In genomic region chr2:228731517-228731916, GRCh38 we compare ENCODE assay signal across 17 cellular contexts.
DNase-seq lines count a peak whose midpoint lies in the region; ATAC-seq and TF ChIP-seq lines count a peak whose summit lies in the region.
"Had no signal": no experiment of that assay in that cellular context is flagged by ENCODE, and none has a peak within 500 bp of the region (broad histone marks: within the 10 kb centered on the region; RNA-seq: fewer than 3 reads in every experiment).

No MANE protein-coding gene starts in this region.

- H3K36me3 ChIP-seq in SK-N-MC (ENCODE audit: insufficient read depth, low read length) (no peaks in the 10 kb centered on the region), adrenal gland (replicated peaks in 1 of 2) (no peaks in the 10 kb centered on the region)
- H3K36me3 ChIP-seq: esophagus squamous epithelium, pancreas had no signal

- DNase-seq in GM04503 (ENCODE audit: low read depth), result peak; percentile 78
- peak; percentile 6 for DNase-seq in SK-N-MC (ENCODE audit: low read depth, low spot score)
- DNase-seq in fibroblast of pulmonary artery (ENCODE audit: low read depth), result peak; percentile 83
- peak; percentile 91 for DNase-seq in retinal pigment epithelial cell (ENCODE audit: low read depth)
- DNase-seq in substantia nigra (lab: John Stamatoyannopoulos, UW), result no peak
- no peak for DNase-seq in adrenal gland
- no peak for DNase-seq in NCI-H345 treated with DMSO at 0.1 percent for 48 hours (lab: John Stamatoyannopoulos, UW; ENCODE audit: unreplicated experiment)
- DNase-seq: activated B cell treated with CpG ODN at 0.5 μM for 24 hours; activated T-cell treated with anti-CD3 and anti-CD28 coated beads, Interleukin-2, amount 50 U/mL, for 4 hours; Caco-2; esophagus squamous epithelium; MV-4-11; NCI-H510A treated with DMSO at 0.1 percent for 48 hours; pancreas; SHP77; stimulated activated naive CD4-positive, alpha-beta T cell treated with Interleukin-2 at 50 U/mL for 16 hours had no signal

- intact Hi-C loops in adrenal gland (cut with DNase I), result no loop called here

- TF ChIP-seq POLR2A in adrenal gland (IDR thresholded peaks at IDR 0.05), result no peak

- H3K9me3 ChIP-seq in SK-N-MC (ENCODE audit: low read depth, low read length) (no peaks in the 10 kb centered on the region), adrenal gland (replicated peaks in 1 of 3) (no peaks in the 10 kb centered on the region)
- H3K9me3 ChIP-seq: Caco-2, esophagus squamous epithelium, pancreas had no signal

- H3K27ac ChIP-seq in SK-N-MC (peak overlapping the region; percentile 35; the same call in 1 of the 2 replicates), substantia nigra (ENCODE audit: low read depth, low read length, poor library complexity, severe bottlenecking) (no peak overlapping the region), adrenal gland (no peak overlapping the region)
- H3K27ac ChIP-seq: esophagus squamous epithelium, pancreas had no signal

- H3K9ac ChIP-seq in SK-N-MC (ENCODE audit: insufficient read length), result no peak overlapping the region

- H3K4me1 ChIP-seq in adrenal gland (replicated peaks in 1 of 2), result no peaks in the 10 kb centered on the region
- H3K4me1 ChIP-seq: Caco-2, esophagus squamous epithelium, pancreas had no signal

- no peaks in the 10 kb centered on the region for H3K27me3 ChIP-seq in adrenal gland
- H3K27me3 ChIP-seq: esophagus squamous epithelium, pancreas had no signal

- ATAC-seq in GM21528 (IDR thresholded peaks at IDR 0.05; ENCODE audit: low FRiP score, unreplicated experiment), result no peak
- ATAC-seq: activated T-cell treated with anti-CD3 and anti-CD28 coated beads, Interleukin-2, amount 50 U/mL, for 4 hours had no signal

- H3K4me3 ChIP-seq in SK-N-MC (no peak overlapping the region), fibroblast of pulmonary artery (replicated peaks; ENCODE audit: low read depth, low read length) (no peak overlapping the region), retinal pigment epithelial cell (ENCODE audit: low read length) (no peak overlapping the region), adrenal gland (no peak overlapping the region)
- H3K4me3 ChIP-seq: esophagus squamous epithelium, pancreas had no signal

- TF ChIP-seq CTCF in fibroblast of pulmonary artery (IDR thresholded peaks at IDR 0.05; ENCODE audit: low read length, missing control alignments), result no peak
- TF ChIP-seq CTCF in retinal pigment epithelial cell (conservative IDR thresholded peaks at IDR 0.05; ENCODE audit: low read depth, low read length), result no peak
- no peak for TF ChIP-seq CTCF in adrenal gland (IDR thresholded peaks at IDR 0.05)

Comparison
In these comparisons a context has a peak if more than half of its experiments do, and no peak if none do; other contexts are left out.
1. DNase-seq: peak in GM04503 (single experiment), SK-N-MC (single experiment), fibroblast of pulmonary artery (single experiment) and retinal pigment epithelial cell (single experiment); none in substantia nigra (0 of 49), adrenal gland (0 of 7) and NCI-H345 treated with DMSO at 0.1 percent for 48 hours (single experiment).